ENCODE assay signal across 10 cellular contexts in the genomic region with DNA sequence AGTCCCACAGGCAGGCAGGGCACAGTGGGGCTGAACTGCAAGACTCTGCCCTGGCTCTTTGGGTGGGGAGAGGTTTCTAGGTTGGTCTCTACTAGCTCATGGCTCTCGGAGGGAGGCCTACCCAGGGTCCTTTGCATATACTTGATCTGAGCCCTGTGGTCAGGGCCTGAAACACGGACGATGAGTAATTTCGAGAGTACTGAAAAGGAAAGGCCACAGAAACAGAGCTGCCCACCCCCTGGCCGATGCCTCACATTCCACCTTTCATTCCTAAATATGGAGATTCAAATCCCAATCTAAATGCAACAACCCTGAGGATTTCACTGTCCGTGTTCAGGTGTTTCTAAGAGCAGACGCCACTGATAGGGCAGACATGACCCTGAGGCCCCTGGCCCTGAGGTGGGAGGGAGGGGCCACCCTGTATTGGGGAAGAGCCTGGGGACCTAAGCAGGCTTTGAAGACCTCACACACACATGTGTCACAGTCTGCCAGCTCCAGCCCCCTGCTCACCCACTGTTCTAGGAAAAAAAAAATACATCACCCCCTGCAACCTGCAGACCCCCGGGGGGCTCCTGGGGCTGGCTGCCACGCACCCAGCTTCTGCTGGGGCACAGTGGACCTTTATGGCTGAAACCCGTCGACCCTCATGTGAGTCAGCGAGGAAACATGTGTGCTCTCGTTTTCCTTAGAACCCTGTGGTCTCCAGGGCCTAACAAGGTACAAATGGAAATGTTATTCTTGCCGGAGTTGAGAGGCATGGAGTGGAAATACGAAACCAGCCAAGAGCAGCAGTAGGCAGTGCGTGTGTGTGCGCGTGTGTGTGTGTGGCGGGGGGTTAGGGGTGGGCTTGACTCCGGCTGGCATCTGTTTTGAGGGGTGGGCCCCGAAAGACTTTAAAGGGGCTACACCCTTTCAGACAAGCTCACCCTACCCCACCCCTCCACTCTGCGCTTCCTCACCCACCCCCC.
DNase-seq lines count a peak whose midpoint lies in the region; ATAC-seq, FAIRE-seq and TF ChIP-seq lines count a peak whose summit lies in the region.
"Had no signal": no experiment of that assay in that cellular context is flagged by ENCODE, and none has a peak within 500 bp of the region (broad histone marks: within the 10 kb centered on the region; RNA-seq: fewer than 3 reads in every experiment).

No MANE protein-coding gene starts in this region.

- H3K9me3 Mint-ChIP-seq in T-helper 2 cell treated with Interferon-gamma antibody and Interleukin-4, amounts not matched to agents 5 μg/mL and 100 μg/mL, for 36 hours, result peaks cover 5% of the 10 kb centered on the region
- no peaks in the 10 kb centered on the region for H3K9me3 Mint-ChIP-seq in MCF 10A (ENCODE audit: unreplicated experiment)
- H3K9me3 Mint-ChIP-seq in natural killer cell, result peaks cover 0 to 3% of the 10 kb centered on the region in 2 donors
- H3K9me3 Mint-ChIP-seq: activated naive CD4-positive, alpha-beta T cell treated with anti-CD3 and anti-CD28 coated beads, Interleukin-2, amount 50 U/mL, for 72 hours had no signal

- H3K4me3 ChIP-seq in HepG2 (replicated peaks in 1 of 3; ENCODE audit: insufficient read depth in 1 of 3, low read depth in 2 of 3, low read length in 3 of 3), result peak overlapping the region in 1 of 3 experiments; percentile 15; a peak in 1 of 6 replicates
- no peak overlapping the region for H3K4me3 ChIP-seq in right lobe of liver
- no peak overlapping the region for H3K4me3 ChIP-seq in adipocyte (ENCODE audit: low read length)
- no peak overlapping the region for H3K4me3 ChIP-seq in aorta (ENCODE audit: low read length in 2 of 2)

- no peaks in the 10 kb centered on the region for H3K36me3 Mint-ChIP-seq in T-helper 2 cell treated with Interferon-gamma antibody and Interleukin-4, amounts not matched to agents 5 μg/mL and 100 μg/mL, for 36 hours (ENCODE audit: low read depth)
- peaks cover 6% of the 10 kb centered on the region for H3K36me3 Mint-ChIP-seq in MCF 10A (ENCODE audit: insufficient read depth, unreplicated experiment)
- H3K36me3 Mint-ChIP-seq in natural killer cell, result no peaks in the 10 kb centered on the region

- POLR2A ChIA-PET in HepG2 (lab: Yijun Ruan, JAX) (no interaction called here), MCF 10A (lab: Yijun Ruan, JAX) (no interaction called here)

- H2AFZ ChIP-seq in HepG2 (ENCODE audit: low read length), result no peak overlapping the region

- no peak overlapping the region for H3K27ac ChIP-seq in HepG2 (ENCODE audit: extremely low read length, insufficient read depth, low read length)
- H3K27ac ChIP-seq in right lobe of liver, result no peak overlapping the region
- no peak overlapping the region for H3K27ac ChIP-seq in aorta (ENCODE audit: low read depth in 1 of 2, low read length in 2 of 2)

- H3K9ac ChIP-seq in HepG2 (ENCODE audit: insufficient read depth, low read depth, low read length) (no peak overlapping the region), adipocyte (ENCODE audit: low read length) (no peak overlapping the region)

- TF ChIP-seq POLR2A in HepG2 (IDR thresholded peaks at IDR 0.05; ENCODE audit: insufficient read depth in 1 of 2, low read depth in 2 of 2, low read length in 2 of 2) (no peak), right lobe of liver (IDR thresholded peaks at IDR 0.05) (no peak)

- no peak for FAIRE-seq in HepG2 (lab: Jason Lieb, UNC)

- H3K27me3 ChIP-seq in HepG2 (ENCODE audit: control insufficient read depth in 1 of 2, insufficient read depth in 2 of 2, low read length in 2 of 2) (peaks cover 5 to 11% of the 10 kb centered on the region in 2 experiments; a peak in 4 of 5 replicates), right lobe of liver (no peaks in the 10 kb centered on the region), adipocyte (replicated peaks; ENCODE audit: control insufficient read depth, insufficient read depth, low read length) (peaks cover 3% of the 10 kb centered on the region), aorta (ENCODE audit: control insufficient read depth in 1 of 2, insufficient read depth in 2 of 2, low read length in 1 of 2) (no peaks in the 10 kb centered on the region)

- no peak; the same call in 2 of the 3 replicates for ATAC-seq in HepG2
- ATAC-seq in right lobe of liver, result no peak
- peak; percentile 48 for ATAC-seq in HG03139 (IDR thresholded peaks at IDR 0.05; ENCODE audit: unreplicated experiment)
- ATAC-seq in aorta (ENCODE audit: low FRiP score), result no peak
- no peak for ATAC-seq in natural killer cell
- ATAC-seq: activated naive CD4-positive, alpha-beta T cell treated with anti-CD3 and anti-CD28 coated beads, Interleukin-2, amount 50 U/mL, for 72 hours had no signal

- H3K4me1 ChIP-seq in HepG2 (ENCODE audit: insufficient read depth, low read length), result peaks cover 23% of the 10 kb centered on the region
- no peaks in the 10 kb centered on the region for H3K4me1 ChIP-seq in right lobe of liver
- H3K4me1 ChIP-seq in adipocyte (ENCODE audit: control insufficient read depth, insufficient read depth, low read length), result no peaks in the 10 kb centered on the region
- H3K4me1 ChIP-seq in aorta (ENCODE audit: control insufficient read depth in 1 of 2, insufficient read depth in 2 of 2, low read length in 2 of 2), result peaks cover 0 to 4% of the 10 kb centered on the region in 2 donors

- TF ChIP-seq CTCF in HepG2 (CRISPR knock-in tag; IDR thresholded peaks at IDR 0.05), result no peak
- TF ChIP-seq CTCF in right lobe of liver (IDR thresholded peaks at IDR 0.05), result no peak
- no peak for TF ChIP-seq CTCF in MCF 10A (IDR thresholded peaks at IDR 0.05; ENCODE audit: unreplicated experiment)
- TF ChIP-seq CTCF in natural killer cell (IDR thresholded peaks at IDR 0.05), result no peak

- no peak overlapping the region for H3K4me3 Mint-ChIP-seq in T-helper 2 cell treated with Interferon-gamma antibody and Interleukin-4, amounts not matched to agents 5 μg/mL and 100 μg/mL, for 36 hours
- H3K4me3 Mint-ChIP-seq in MCF 10A (ENCODE audit: unreplicated experiment) (no peak overlapping the region), natural killer cell (no peak overlapping the region)

- TF ChIP-seq EP300 in HepG2 (IDR thresholded peaks at IDR 0.05; ENCODE audit: low read depth in 2 of 2, low read length in 2 of 2) (no peak), HepG2 (CRISPR knock-in tag; IDR thresholded peaks at IDR 0.05; ENCODE audit: borderline replicate concordance) (no peak)

- DNase-seq in HepG2 (ENCODE audit: low spot score), result no peak
- no peak for DNase-seq in right lobe of liver
- peak; percentile 35 for DNase-seq in adipocyte (ENCODE audit: low read depth)
- peak; percentile 17 to 67 for DNase-seq in aorta
- DNase-seq in T-helper 2 cell treated with Interferon-gamma antibody and Interleukin-4, amounts not matched to agents 5 μg/mL and 100 μg/mL, for 36 hours (ENCODE audit: low spot score), result no peak
- no peak for DNase-seq in MCF 10A (ENCODE audit: unreplicated experiment)
- DNase-seq in natural killer cell, result no peak
- DNase-seq: H7 had no signal

- peak overlapping the region; percentile 13; the same call in 1 of the 2 replicates for H3K4me2 ChIP-seq in HepG2 (ENCODE audit: low read depth, low read length)

- no TSS peak for BruUV-seq in HepG2 (replicated peaks; lab: Mats Ljungman, UMichigan)
- no TSS peak for BruUV-seq in MCF 10A (replicated peaks; lab: Mats Ljungman, UMichigan)

- CTCF ChIA-PET in HepG2 (lab: Yijun Ruan, JAX; ENCODE audit: low intra/inter-chr PET ratio, low total read pairs), result no interaction called here
- CTCF ChIA-PET in MCF 10A (lab: Yijun Ruan, JAX), result interaction anchor here (0.7 to 1.2 kb wide), 3 partner anchors 11 to 1344 kb away, joined by 3 to 4 read pairs (median 3); no protein-coding TSS in a partner anchor

- no peaks in the 10 kb centered on the region for H4K20me1 ChIP-seq in HepG2 (ENCODE audit: insufficient read depth, low read length)

- no peak overlapping the region for H3K27ac Mint-ChIP-seq in T-helper 2 cell treated with Interferon-gamma antibody and Interleukin-4, amounts not matched to agents 5 μg/mL and 100 μg/mL, for 36 hours
- H3K27ac Mint-ChIP-seq in MCF 10A (ENCODE audit: low read depth, unreplicated experiment), result no peak overlapping the region
- peak overlapping the region in 1 of 2 donors; percentile 67 for H3K27ac Mint-ChIP-seq in natural killer cell
- H3K27ac Mint-ChIP-seq: activated naive CD4-positive, alpha-beta T cell treated with anti-CD3 and anti-CD28 coated beads, Interleukin-2, amount 50 U/mL, for 72 hours had no signal

- 34% methylated on average over 20 of the region's 22 CpGs for WGBS in HepG2 (ENCODE audit: low lambda C conversion rate)
- 81% methylated on average over 10 of the region's 22 CpGs for WGBS in right lobe of liver (ENCODE audit: insufficient coverage, low coverage, low lambda C conversion rate, missing lambda C conversion rate)
- WGBS in aorta, 2 donors, result 37% methylated on average over 22 of the region's 22 CpGs

- H3K9me3 ChIP-seq in HepG2 (ENCODE audit: low read length) (no peaks in the 10 kb centered on the region), right lobe of liver (no peaks in the 10 kb centered on the region), adipocyte (ENCODE audit: control insufficient read depth, low read length) (no peaks in the 10 kb centered on the region), aorta (ENCODE audit: control insufficient read depth, low read length) (no peaks in the 10 kb centered on the region)

- H3K27me3 Mint-ChIP-seq in T-helper 2 cell treated with Interferon-gamma antibody and Interleukin-4, amounts not matched to agents 5 μg/mL and 100 μg/mL, for 36 hours (ENCODE audit: low read depth), result no peaks in the 10 kb centered on the region
- H3K27me3 Mint-ChIP-seq in MCF 10A (ENCODE audit: insufficient read depth, unreplicated experiment) (no peaks in the 10 kb centered on the region), natural killer cell (ENCODE audit: low read depth in 2 of 2) (no peaks in the 10 kb centered on the region)

- in situ Hi-C loops in HepG2 (cut with HindIII; ENCODE audit: extremely low pct_ligation_motif_present, low pct_unique_long_range_greater_than_20kb), result no loop called here

- TF ChIP-seq RAD21 in HepG2 (CRISPR knock-in tag; IDR thresholded peaks at IDR 0.05), result no peak

- H3K36me3 ChIP-seq in HepG2 (replicated peaks in 1 of 2; ENCODE audit: control insufficient read depth in 1 of 2, insufficient read depth in 2 of 2, low read length in 2 of 2), result no peaks in the 10 kb centered on the region
- no peaks in the 10 kb centered on the region for H3K36me3 ChIP-seq in right lobe of liver
- no peaks in the 10 kb centered on the region for H3K36me3 ChIP-seq in adipocyte (ENCODE audit: control insufficient read depth, insufficient read depth, low read length, severe bottlenecking)
- H3K36me3 ChIP-seq in aorta (ENCODE audit: control insufficient read depth in 1 of 2, insufficient read depth in 2 of 2, low read length in 1 of 2), result no peaks in the 10 kb centered on the region

- peaks cover 32% of the 10 kb centered on the region for H3K4me1 Mint-ChIP-seq in T-helper 2 cell treated with Interferon-gamma antibody and Interleukin-4, amounts not matched to agents 5 μg/mL and 100 μg/mL, for 36 hours (ENCODE audit: low read depth)
- H3K4me1 Mint-ChIP-seq in MCF 10A (ENCODE audit: insufficient read depth, unreplicated experiment) (no peaks in the 10 kb centered on the region), natural killer cell (peaks cover 35 to 36% of the 10 kb centered on the region in 2 donors)

- H3K79me2 ChIP-seq in HepG2 (ENCODE audit: insufficient read depth, low read length), result no peaks in the 10 kb centered on the region

- intact Hi-C loops in HepG2 (cut with micrococcal nuclease; ENCODE audit: unreplicated experiment), result no loop called here
- intact Hi-C loops in right lobe of liver (cut with DNase I), result no loop called here
- intact Hi-C loops in aorta (cut with DNase I), result no loop called here
- intact Hi-C loops in MCF 10A (cut with micrococcal nuclease), result loop anchor here (5.0 kb wide), 1 partner anchor 48 kb away; no protein-coding TSS in a partner anchor
- intact Hi-C loops in natural killer cell (cut with micrococcal nuclease), result loop anchor here (5.0 kb wide), 2 partner anchors 52 to 103 kb away; no protein-coding TSS in a partner anchor

Comparison
In these comparisons a context has a peak if more than half of its experiments do, and no peak if none do; other contexts are left out.
1. DNase-seq: peak in adipocyte (single experiment) and aorta (2 of 2); none in HepG2 (single experiment), right lobe of liver (0 of 3), T-helper 2 cell treated with Interferon-gamma antibody and Interleukin-4, amounts not matched to agents 5 μg/mL and 100 μg/mL, for 36 hours (single experiment), MCF 10A (single experiment) and natural killer cell (single experiment).
2. intact Hi-C loops: an anchor here in MCF 10A (5.0 kb wide) and natural killer cell (5.0 kb wide); none called in HepG2, right lobe of liver and aorta.